2 cellular contexts compared by ENCODE assay signal in the genomic region with DNA sequence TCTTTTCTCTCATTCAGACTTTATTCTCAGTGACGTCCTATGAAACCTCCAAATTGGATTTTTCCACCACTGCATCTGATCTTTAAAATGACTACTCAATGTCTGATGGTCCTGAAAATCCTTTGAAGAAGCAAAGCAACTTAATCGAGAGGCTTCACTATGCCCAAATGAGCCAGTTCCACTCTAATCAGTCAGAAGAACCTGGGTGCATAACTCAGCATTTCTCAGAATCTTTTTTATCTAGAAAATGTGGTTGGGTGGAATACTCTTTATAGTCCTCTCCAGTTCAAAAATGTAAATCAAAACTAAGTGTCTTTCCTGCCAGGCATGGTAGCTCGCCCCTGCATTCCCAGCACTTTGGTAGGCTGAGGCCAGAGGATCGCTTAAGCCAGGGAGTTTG.
TF ChIP-seq lines count a peak whose summit lies in the region.

No MANE protein-coding gene starts in this region.

TF ChIP-seq in GM23338, 12 proteins besides CTCF, POLR2A, EP300 and RAD21 (continued from another document):
- TF ChIP-seq, protein P1, sequence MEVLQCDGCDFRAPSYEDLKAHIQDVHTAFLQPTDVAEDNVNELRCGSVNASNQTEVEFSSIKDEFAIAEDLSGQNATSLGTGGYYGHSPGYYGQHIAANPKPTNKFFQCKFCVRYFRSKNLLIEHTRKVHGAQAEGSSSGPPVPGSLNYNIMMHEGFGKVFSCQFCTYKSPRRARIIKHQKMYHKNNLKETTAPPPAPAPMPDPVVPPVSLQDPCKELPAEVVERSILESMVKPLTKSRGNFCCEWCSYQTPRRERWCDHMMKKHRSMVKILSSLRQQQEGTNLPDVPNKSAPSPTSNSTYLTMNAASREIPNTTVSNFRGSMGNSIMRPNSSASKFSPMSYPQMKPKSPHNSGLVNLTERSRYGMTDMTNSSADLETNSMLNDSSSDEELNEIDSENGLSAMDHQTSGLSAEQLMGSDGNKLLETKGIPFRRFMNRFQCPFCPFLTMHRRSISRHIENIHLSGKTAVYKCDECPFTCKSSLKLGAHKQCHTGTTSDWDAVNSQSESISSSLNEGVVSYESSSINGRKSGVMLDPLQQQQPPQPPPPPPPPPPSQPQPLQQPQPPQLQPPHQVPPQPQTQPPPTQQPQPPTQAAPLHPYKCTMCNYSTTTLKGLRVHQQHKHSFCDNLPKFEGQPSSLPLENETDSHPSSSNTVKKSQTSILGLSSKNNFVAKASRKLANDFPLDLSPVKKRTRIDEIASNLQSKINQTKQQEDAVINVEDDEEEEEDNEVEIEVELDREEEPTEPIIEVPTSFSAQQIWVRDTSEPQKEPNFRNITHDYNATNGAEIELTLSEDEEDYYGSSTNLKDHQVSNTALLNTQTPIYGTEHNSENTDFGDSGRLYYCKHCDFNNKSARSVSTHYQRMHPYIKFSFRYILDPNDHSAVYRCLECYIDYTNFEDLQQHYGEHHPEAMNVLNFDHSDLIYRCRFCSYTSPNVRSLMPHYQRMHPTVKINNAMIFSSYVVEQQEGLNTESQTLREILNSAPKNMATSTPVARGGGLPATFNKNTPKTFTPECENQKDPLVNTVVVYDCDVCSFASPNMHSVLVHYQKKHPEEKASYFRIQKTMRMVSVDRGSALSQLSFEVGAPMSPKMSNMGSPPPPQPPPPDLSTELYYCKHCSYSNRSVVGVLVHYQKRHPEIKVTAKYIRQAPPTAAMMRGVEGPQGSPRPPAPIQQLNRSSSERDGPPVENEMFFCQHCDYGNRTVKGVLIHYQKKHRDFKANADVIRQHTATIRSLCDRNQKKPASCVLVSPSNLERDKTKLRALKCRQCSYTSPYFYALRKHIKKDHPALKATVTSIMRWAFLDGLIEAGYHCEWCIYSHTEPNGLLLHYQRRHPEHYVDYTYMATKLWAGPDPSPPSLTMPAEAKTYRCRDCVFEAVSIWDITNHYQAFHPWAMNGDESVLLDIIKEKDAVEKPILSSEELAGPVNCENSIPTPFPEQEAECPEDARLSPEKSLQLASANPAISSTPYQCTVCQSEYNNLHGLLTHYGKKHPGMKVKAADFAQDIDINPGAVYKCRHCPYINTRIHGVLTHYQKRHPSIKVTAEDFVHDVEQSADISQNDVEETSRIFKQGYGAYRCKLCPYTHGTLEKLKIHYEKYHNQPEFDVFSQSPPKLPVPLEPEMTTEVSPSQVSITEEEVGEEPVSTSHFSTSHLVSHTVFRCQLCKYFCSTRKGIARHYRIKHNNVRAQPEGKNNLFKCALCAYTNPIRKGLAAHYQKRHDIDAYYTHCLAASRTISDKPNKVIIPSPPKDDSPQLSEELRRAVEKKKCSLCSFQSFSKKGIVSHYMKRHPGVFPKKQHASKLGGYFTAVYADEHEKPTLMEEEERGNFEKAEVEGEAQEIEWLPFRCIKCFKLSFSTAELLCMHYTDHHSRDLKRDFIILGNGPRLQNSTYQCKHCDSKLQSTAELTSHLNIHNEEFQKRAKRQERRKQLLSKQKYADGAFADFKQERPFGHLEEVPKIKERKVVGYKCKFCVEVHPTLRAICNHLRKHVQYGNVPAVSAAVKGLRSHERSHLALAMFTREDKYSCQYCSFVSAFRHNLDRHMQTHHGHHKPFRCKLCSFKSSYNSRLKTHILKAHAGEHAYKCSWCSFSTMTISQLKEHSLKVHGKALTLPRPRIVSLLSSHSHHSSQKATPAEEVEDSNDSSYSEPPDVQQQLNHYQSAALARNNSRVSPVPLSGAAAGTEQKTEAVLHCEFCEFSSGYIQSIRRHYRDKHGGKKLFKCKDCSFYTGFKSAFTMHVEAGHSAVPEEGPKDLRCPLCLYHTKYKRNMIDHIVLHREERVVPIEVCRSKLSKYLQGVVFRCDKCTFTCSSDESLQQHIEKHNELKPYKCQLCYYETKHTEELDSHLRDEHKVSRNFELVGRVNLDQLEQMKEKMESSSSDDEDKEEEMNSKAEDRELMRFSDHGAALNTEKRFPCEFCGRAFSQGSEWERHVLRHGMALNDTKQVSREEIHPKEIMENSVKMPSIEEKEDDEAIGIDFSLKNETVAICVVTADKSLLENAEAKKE (CRISPR knock-in tag; IDR thresholded peaks at IDR 0.05): no peak
- TF ChIP-seq ZNF331 (CRISPR knock-in tag; IDR thresholded peaks at IDR 0.05; ENCODE audit: low read depth) (no peak), STAT1 (IDR thresholded peaks at IDR 0.05; ENCODE audit: unreplicated experiment) (no peak)

TF ChIP-seq in K562, 482 proteins besides CTCF, POLR2A, EP300 and RAD21 (continued from another document and continues in another):
- TF ChIP-seq, protein P2, sequence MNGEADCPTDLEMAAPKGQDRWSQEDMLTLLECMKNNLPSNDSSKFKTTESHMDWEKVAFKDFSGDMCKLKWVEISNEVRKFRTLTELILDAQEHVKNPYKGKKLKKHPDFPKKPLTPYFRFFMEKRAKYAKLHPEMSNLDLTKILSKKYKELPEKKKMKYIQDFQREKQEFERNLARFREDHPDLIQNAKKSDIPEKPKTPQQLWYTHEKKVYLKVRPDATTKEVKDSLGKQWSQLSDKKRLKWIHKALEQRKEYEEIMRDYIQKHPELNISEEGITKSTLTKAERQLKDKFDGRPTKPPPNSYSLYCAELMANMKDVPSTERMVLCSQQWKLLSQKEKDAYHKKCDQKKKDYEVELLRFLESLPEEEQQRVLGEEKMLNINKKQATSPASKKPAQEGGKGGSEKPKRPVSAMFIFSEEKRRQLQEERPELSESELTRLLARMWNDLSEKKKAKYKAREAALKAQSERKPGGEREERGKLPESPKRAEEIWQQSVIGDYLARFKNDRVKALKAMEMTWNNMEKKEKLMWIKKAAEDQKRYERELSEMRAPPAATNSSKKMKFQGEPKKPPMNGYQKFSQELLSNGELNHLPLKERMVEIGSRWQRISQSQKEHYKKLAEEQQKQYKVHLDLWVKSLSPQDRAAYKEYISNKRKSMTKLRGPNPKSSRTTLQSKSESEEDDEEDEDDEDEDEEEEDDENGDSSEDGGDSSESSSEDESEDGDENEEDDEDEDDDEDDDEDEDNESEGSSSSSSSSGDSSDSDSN (IDR thresholded peaks at IDR 0.05; ENCODE audit: borderline replicate concordance in 1 of 2, low read depth in 2 of 2, low read length in 2 of 2): no peak
- TF ChIP-seq PTRF (tag; IDR thresholded peaks at IDR 0.05) (no peak), SAP30 (IDR thresholded peaks at IDR 0.05; ENCODE audit: borderline replicate concordance, insufficient read depth, low read depth, low read length, poor library complexity, severe bottlenecking) (no peak), NR2F6 (CRISPR knock-in tag; IDR thresholded peaks at IDR 0.05) (no peak), ZNF699 (CRISPR knock-in tag; IDR thresholded peaks at IDR 0.05; ENCODE audit: insufficient replicate concordance) (no peak), CC2D1A (IDR thresholded peaks at IDR 0.05) (no peak), ZNF644 (tag; IDR thresholded peaks at IDR 0.05; ENCODE audit: low read depth) (no peak), ZKSCAN1 (IDR thresholded peaks at IDR 0.05; ENCODE audit: low read depth, low read length) (no peak), POLR2AphosphoS5 (IDR thresholded peaks at IDR 0.05; ENCODE audit: control insufficient read depth, insufficient read depth, low read depth, low read length) (0 out of 2 replicates have a peak, but pooled peaks have one; percentile 27), FOXA3 (CRISPR knock-in tag; conservative IDR thresholded peaks at IDR 0.05 in 1 of 2, IDR thresholded peaks at IDR 0.05 in 1 of 2) (no peak), POLR3G (IDR thresholded peaks at IDR 0.05; ENCODE audit: extremely low read depth, insufficient read length, insufficient replicate concordance) (no peak), ZFPM2 (CRISPR knock-in tag; IDR thresholded peaks at IDR 0.05) (no peak), HDAC8 (tag; IDR thresholded peaks at IDR 0.05) (no peak), ZNF316 (IDR thresholded peaks at IDR 0.05) (peak; percentile 32; the same call in 1 of the 2 replicates), PHF8 (IDR thresholded peaks at IDR 0.05; ENCODE audit: borderline replicate concordance, low read length) (no peak), NCOA6 (IDR thresholded peaks at IDR 0.05) (no peak), ZNF589 (CRISPR knock-in tag; IDR thresholded peaks at IDR 0.05; ENCODE audit: low read depth) (no peak), NFE2L1 (tag; IDR thresholded peaks at IDR 0.05; ENCODE audit: borderline replicate concordance, low read depth) (no peak), ATF1 (CRISPR knock-in tag; IDR thresholded peaks at IDR 0.05) (no peak), ATF1 (tag; IDR thresholded peaks at IDR 0.05) (no peak), EWSR1 (IDR thresholded peaks at IDR 0.05; ENCODE audit: borderline replicate concordance, low read depth, partially characterized antibody) (no peak), SAFB (IDR thresholded peaks at IDR 0.05; ENCODE audit: borderline replicate concordance, low read depth, low read length) (no peak), ZBTB8A (IDR thresholded peaks at IDR 0.05; ENCODE audit: partially characterized antibody) (no peak), E2F3 (CRISPR knock-in tag; IDR thresholded peaks at IDR 0.05) (no peak), SRSF1 (IDR thresholded peaks at IDR 0.05; ENCODE audit: low read depth, low read length) (no peak), STAT5A (IDR thresholded peaks at IDR 0.05; ENCODE audit: borderline replicate concordance, low read length) (peak; percentile 81), FOXM1 (IDR thresholded peaks at IDR 0.05; ENCODE audit: low read depth) (peak; percentile 27; the same call in 1 of the 2 replicates), FOXM1 (CRISPR knock-in tag; IDR thresholded peaks at IDR 0.05; ENCODE audit: low read depth) (no peak), ZNF239 (CRISPR knock-in tag; IDR thresholded peaks at IDR 0.05) (no peak), SMAD1 (IDR thresholded peaks at IDR 0.05; ENCODE audit: low read depth, low read length, partially characterized antibody) (no peak), KLF1 (tag; IDR thresholded peaks at IDR 0.05) (no peak), XRCC4 (IDR thresholded peaks at IDR 0.05; ENCODE audit: extremely low read depth, insufficient read depth, insufficient read length) (no peak), MBD2 (IDR thresholded peaks at IDR 0.05; ENCODE audit: borderline replicate concordance, low read depth) (no peak)
- TF ChIP-seq, protein P3, sequence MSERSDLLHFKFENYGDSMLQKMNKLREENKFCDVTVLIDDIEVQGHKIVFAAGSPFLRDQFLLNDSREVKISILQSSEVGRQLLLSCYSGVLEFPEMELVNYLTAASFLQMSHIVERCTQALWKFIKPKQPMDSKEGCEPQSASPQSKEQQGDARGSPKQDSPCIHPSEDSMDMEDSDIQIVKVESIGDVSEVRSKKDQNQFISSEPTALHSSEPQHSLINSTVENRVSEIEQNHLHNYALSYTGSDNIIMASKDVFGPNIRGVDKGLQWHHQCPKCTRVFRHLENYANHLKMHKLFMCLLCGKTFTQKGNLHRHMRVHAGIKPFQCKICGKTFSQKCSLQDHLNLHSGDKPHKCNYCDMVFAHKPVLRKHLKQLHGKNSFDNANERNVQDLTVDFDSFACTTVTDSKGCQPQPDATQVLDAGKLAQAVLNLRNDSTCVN (CRISPR knock-in tag; IDR thresholded peaks at IDR 0.05): no peak
- TF ChIP-seq, protein P4, sequence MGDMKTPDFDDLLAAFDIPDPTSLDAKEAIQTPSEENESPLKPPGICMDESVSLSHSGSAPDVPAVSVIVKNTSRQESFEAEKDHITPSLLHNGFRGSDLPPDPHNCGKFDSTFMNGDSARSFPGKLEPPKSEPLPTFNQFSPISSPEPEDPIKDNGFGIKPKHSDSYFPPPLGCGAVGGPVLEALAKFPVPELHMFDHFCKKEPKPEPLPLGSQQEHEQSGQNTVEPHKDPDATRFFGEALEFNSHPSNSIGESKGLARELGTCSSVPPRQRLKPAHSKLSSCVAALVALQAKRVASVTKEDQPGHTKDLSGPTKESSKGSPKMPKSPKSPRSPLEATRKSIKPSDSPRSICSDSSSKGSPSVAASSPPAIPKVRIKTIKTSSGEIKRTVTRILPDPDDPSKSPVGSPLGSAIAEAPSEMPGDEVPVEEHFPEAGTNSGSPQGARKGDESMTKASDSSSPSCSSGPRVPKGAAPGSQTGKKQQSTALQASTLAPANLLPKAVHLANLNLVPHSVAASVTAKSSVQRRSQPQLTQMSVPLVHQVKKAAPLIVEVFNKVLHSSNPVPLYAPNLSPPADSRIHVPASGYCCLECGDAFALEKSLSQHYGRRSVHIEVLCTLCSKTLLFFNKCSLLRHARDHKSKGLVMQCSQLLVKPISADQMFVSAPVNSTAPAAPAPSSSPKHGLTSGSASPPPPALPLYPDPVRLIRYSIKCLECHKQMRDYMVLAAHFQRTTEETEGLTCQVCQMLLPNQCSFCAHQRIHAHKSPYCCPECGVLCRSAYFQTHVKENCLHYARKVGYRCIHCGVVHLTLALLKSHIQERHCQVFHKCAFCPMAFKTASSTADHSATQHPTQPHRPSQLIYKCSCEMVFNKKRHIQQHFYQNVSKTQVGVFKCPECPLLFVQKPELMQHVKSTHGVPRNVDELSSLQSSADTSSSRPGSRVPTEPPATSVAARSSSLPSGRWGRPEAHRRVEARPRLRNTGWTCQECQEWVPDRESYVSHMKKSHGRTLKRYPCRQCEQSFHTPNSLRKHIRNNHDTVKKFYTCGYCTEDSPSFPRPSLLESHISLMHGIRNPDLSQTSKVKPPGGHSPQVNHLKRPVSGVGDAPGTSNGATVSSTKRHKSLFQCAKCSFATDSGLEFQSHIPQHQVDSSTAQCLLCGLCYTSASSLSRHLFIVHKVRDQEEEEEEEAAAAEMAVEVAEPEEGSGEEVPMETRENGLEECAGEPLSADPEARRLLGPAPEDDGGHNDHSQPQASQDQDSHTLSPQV (IDR thresholded peaks at IDR 0.05): no peak
- TF ChIP-seq, protein P5, sequence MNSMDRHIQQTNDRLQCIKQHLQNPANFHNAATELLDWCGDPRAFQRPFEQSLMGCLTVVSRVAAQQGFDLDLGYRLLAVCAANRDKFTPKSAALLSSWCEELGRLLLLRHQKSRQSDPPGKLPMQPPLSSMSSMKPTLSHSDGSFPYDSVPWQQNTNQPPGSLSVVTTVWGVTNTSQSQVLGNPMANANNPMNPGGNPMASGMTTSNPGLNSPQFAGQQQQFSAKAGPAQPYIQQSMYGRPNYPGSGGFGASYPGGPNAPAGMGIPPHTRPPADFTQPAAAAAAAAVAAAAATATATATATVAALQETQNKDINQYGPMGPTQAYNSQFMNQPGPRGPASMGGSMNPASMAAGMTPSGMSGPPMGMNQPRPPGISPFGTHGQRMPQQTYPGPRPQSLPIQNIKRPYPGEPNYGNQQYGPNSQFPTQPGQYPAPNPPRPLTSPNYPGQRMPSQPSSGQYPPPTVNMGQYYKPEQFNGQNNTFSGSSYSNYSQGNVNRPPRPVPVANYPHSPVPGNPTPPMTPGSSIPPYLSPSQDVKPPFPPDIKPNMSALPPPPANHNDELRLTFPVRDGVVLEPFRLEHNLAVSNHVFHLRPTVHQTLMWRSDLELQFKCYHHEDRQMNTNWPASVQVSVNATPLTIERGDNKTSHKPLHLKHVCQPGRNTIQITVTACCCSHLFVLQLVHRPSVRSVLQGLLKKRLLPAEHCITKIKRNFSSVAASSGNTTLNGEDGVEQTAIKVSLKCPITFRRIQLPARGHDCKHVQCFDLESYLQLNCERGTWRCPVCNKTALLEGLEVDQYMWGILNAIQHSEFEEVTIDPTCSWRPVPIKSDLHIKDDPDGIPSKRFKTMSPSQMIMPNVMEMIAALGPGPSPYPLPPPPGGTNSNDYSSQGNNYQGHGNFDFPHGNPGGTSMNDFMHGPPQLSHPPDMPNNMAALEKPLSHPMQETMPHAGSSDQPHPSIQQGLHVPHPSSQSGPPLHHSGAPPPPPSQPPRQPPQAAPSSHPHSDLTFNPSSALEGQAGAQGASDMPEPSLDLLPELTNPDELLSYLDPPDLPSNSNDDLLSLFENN (IDR thresholded peaks at IDR 0.05; ENCODE audit: low read depth in 2 of 2, low read length in 2 of 2): no peak
